Comparison of ENCODE assay signal across 11 cellular contexts in the genomic region with DNA sequence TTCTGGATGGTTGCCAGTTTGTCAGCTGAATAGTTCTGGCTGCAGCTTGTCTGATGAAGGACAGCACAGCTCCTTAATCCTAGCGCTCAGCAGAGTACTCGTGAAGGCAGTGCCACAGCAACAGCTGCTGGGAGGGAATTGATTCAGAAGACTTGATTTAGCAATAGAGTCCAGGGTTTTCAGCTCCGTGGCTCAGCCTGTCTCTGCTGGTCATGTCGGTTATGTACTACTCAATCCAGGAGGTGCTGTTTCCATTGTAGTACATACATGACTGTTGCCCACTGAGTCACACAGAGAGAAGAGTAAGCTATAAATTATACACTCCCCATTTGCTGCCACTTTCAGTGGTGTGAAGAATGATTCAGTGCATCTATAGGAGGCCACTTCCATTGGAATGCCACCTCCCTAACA. TPM values are rescaled to one million over a fixed set of nuclear protein-coding genes. Genes with fewer than 3 reads are reported as not detected.
DNase-seq lines count a peak whose midpoint lies in the region; ATAC-seq, FAIRE-seq and TF ChIP-seq lines count a peak whose summit lies in the region.
"Not testable (repeated sequence)": the region's sequence is repeated elsewhere in the genome, so short reads cannot be mapped to it uniquely, and the experiment has no call there.
"Had no signal": no experiment of that assay in that cellular context is flagged by ENCODE, and none has a peak within 500 bp of the region (broad histone marks: within the 10 kb centered on the region; RNA-seq: fewer than 3 reads in every experiment).

No MANE protein-coding gene starts in this region.

- DNase-seq in D721Med (ENCODE audit: insufficient read length, low spot score); keratinocyte (ENCODE audit: low read depth, low spot score): not testable (repeated sequence)
- DNase-seq in MG63 (peak; percentile 6), NCI-H82 (lab: John Stamatoyannopoulos, UW) (peak; percentile 82), choroid plexus epithelial cell (ENCODE audit: low read depth) (peak; percentile 68), fibroblast of villous mesenchyme (ENCODE audit: low read depth) (peak; percentile 54)
- DNase-seq in activated T-cell treated with anti-CD3 and anti-CD28 coated beads, Interleukin-2, amount 50 U/mL, for 48 hours: peak; percentile 25
- DNase-seq in stimulated activated effector memory CD8-positive, alpha-beta T cell treated with anti-CD3 and anti-CD28 coated beads, Interleukin-12 subunit alpha, Interleukin-12 subunit beta, amount 100 ng/mL, for 72 hours (ENCODE audit: low spot score in 2 of 2): peak in 1 of 2 donors; percentile 59

- H3K36me3 ChIP-seq in MG63; keratinocyte (ENCODE audit: control insufficient read depth in 2 of 2, extremely low read depth in 1 of 2, insufficient read depth in 2 of 2, low read length in 2 of 2): not testable (repeated sequence)

- H3K36me3 Mint-ChIP-seq in stimulated activated effector memory CD8-positive, alpha-beta T cell treated with anti-CD3 and anti-CD28 coated beads, Interleukin-12 subunit alpha, Interleukin-12 subunit beta, amount 100 ng/mL, for 72 hours: not testable (repeated sequence)

- not testable (repeated sequence) for H3K9me3 ChIP-seq in MG63; keratinocyte (ENCODE audit: control insufficient read depth, low read depth, low read length)

- not testable (repeated sequence) for H3K9me1 ChIP-seq in keratinocyte (ENCODE audit: control insufficient read depth, extremely low read depth, insufficient read depth, low read length)

- H3K4me2 ChIP-seq in keratinocyte (ENCODE audit: control insufficient read depth, extremely low read depth, insufficient read depth, low read depth, low read length): not testable (repeated sequence)

- FAIRE-seq in D721Med (lab: Jason Lieb, UNC) (peak; percentile 41), keratinocyte (lab: Jason Lieb, UNC) (peak; percentile 97)

- not testable (repeated sequence) for H4K20me1 ChIP-seq in keratinocyte (ENCODE audit: control insufficient read depth, extremely low read depth, insufficient read depth, low read length)

- H3K79me2 ChIP-seq in keratinocyte (ENCODE audit: control insufficient read depth, insufficient read depth, low read length): not testable (repeated sequence)

- not testable (repeated sequence) for H3K9ac ChIP-seq in keratinocyte (ENCODE audit: control insufficient read depth, extremely low read depth, insufficient read depth, low read length)

- H2AFZ ChIP-seq in keratinocyte (ENCODE audit: control insufficient read depth, low read length): not testable (repeated sequence)

- dilution Hi-C loops in keratinocyte (cut with MboI; ENCODE audit: extremely low pct_ligation_motif_present, low sequenced_read_pairs): not testable (repeated sequence)

- not testable (repeated sequence) for H3K9me3 Mint-ChIP-seq in stimulated activated effector memory CD8-positive, alpha-beta T cell treated with anti-CD3 and anti-CD28 coated beads, Interleukin-12 subunit alpha, Interleukin-12 subunit beta, amount 100 ng/mL, for 72 hours

- peaks cover 14% of the 10 kb centered on the region for H3K4me1 ChIP-seq in keratinocyte (ENCODE audit: control insufficient read depth, extremely low read depth, insufficient read depth, low read length)

- TF ChIP-seq CTCF in D721Med (IDR thresholded peaks at IDR 0.05; ENCODE audit: insufficient read depth, missing control alignments); choroid plexus epithelial cell (conservative IDR thresholded peaks at IDR 0.05; ENCODE audit: low read depth, low read length); fibroblast of villous mesenchyme (IDR thresholded peaks at IDR 0.05; ENCODE audit: insufficient read depth, low read depth, low read length); keratinocyte (optimal IDR thresholded peaks at IDR 0.05 in 1 of 3, IDR thresholded peaks at IDR 0.05 in 1 of 3, conservative IDR thresholded peaks at IDR 0.05 in 1 of 3; ENCODE audit: extremely low read depth in 1 of 3, insufficient read depth in 2 of 3, low read length in 3 of 3): not testable (repeated sequence)

- peak; percentile 100 for ATAC-seq in stimulated activated effector memory CD8-positive, alpha-beta T cell treated with anti-CD3 and anti-CD28 coated beads, Interleukin-12 subunit alpha, Interleukin-12 subunit beta, amount 100 ng/mL, for 72 hours

- not testable (repeated sequence) for H3K27ac ChIP-seq in keratinocyte (ENCODE audit: control insufficient read depth, insufficient read depth, low read length)

- not testable (repeated sequence) for H3K27me3 ChIP-seq in MG63; keratinocyte (ENCODE audit: control insufficient read depth, extremely low read depth, insufficient read depth, low read length)

- H3K27ac Mint-ChIP-seq in stimulated activated effector memory CD8-positive, alpha-beta T cell treated with anti-CD3 and anti-CD28 coated beads, Interleukin-12 subunit alpha, Interleukin-12 subunit beta, amount 100 ng/mL, for 72 hours: not testable (repeated sequence)

- not testable (repeated sequence) for H3K4me3 Mint-ChIP-seq in stimulated activated effector memory CD8-positive, alpha-beta T cell treated with anti-CD3 and anti-CD28 coated beads, Interleukin-12 subunit alpha, Interleukin-12 subunit beta, amount 100 ng/mL, for 72 hours

- H3K4me3 ChIP-seq in MG63; choroid plexus epithelial cell (ENCODE audit: low read depth, low read length); fibroblast of villous mesenchyme (ENCODE audit: low read depth, low read length); keratinocyte (ENCODE audit: control insufficient read depth in 2 of 3, extremely low read depth in 1 of 3, insufficient read depth in 2 of 3, low read depth in 1 of 3, low read length in 3 of 3): not testable (repeated sequence)

- H3K4me1 Mint-ChIP-seq in stimulated activated effector memory CD8-positive, alpha-beta T cell treated with anti-CD3 and anti-CD28 coated beads, Interleukin-12 subunit alpha, Interleukin-12 subunit beta, amount 100 ng/mL, for 72 hours: not testable (repeated sequence)

RNA-seq across cellular contexts. Expression of a gene that starts 28.3 kb away (rescaled TPM):
- not detected in 2 replicates for total RNA-seq in MG63 (2014; rRNA removed; shearing (Covaris generic); ENCODE audit: low replicate concordance)
- 0.97 TPM in 1 of 2 replicates, not detected in the other for total RNA-seq in fibroblast of villous mesenchyme
- 1.1 to 16.9 TPM (median 2.9 TPM) in 3 replicates for polyA plus RNA-seq in keratinocyte
- polyA plus RNA-seq in keratinocyte (2011; ENCODE audit: low read depth): 9.1 TPM
- 1.2 and 20.5 TPM in 2 replicates for polyA plus RNA-seq in keratinocyte (2011; cell fraction: cytosol; rRNA removed)
- polyA plus RNA-seq in keratinocyte (2011; cell fraction: nucleus; rRNA removed): 9.4 and 15.1 TPM in 2 replicates
- polyA plus RNA-seq in keratinocyte (2012; ENCODE audit: low replicate concordance): 4.1 and 5.1 TPM in 2 replicates
- polyA minus RNA-seq in keratinocyte: 0.49 to 5.2 TPM (median 1.2 TPM) in 3 replicates
- 1.3 TPM for polyA minus RNA-seq in keratinocyte (2011; cell fraction: cytosol; rRNA and poly(A)+ RNA removed)
- polyA minus RNA-seq in keratinocyte (2011; cell fraction: nucleus; rRNA and poly(A)+ RNA removed): 4.1 and 7.8 TPM in 2 replicates
- total RNA-seq: adrenal gland, osteoblast had no signal
- polyA plus RNA-seq: adrenal gland; naive thymus-derived CD4-positive, alpha-beta T cell had no signal
